In genomic region chr5:34926318-34926888, GRCh38 we compare ENCODE assay signal across 18 cellular contexts.
"Had no signal": no experiment of that assay in that cellular context is flagged by ENCODE, and none has a peak within 500 bp of the region (broad histone marks: within the 10 kb centered on the region; RNA-seq: fewer than 3 reads in every experiment).

No MANE protein-coding gene starts in this region.

- H3K27me3 Mint-ChIP-seq: activated B cell treated with CpG ODN at 0.5 μM for 24 hours, memory B cell, progenitor cell of endocrine pancreas had no signal

- H3K27me3 ChIP-seq: neural progenitor cell, right atrium auricular region had no signal

- H3K9ac ChIP-seq: neural progenitor cell had no signal

- H2AFZ ChIP-seq: neural progenitor cell had no signal

- H3K9me3 ChIP-seq: right atrium auricular region had no signal

- H3K4me3 ChIP-seq: neural progenitor cell, right atrium auricular region had no signal

- DNase-seq: activated B cell treated with CpG ODN at 0.5 μM for 24 hours; activated CD4-positive, alpha-beta T cell treated with anti-CD3 and anti-CD28 coated beads for 48 hours; activated effector memory CD4-positive, alpha-beta T cell treated with Interleukin-2 at 50 U/mL for 16 hours; activated T-cell treated with anti-CD3 and anti-CD28 coated beads for 4 hours; anterior cingulate cortex; caudate nucleus; stimulated activated CD4-positive, alpha-beta T cell treated with anti-CD3 and anti-CD28 coated beads, Interleukin-12 subunit alpha, Interleukin-12 subunit beta, amount 100 ng/mL, for 4 hours; stimulated activated CD4-positive, alpha-beta T cell treated with anti-CD3 and anti-CD28 coated beads, Interleukin-1b, Interleukin-23, amount 100 ng/mL, for 48 hours; stimulated activated CD8-positive, alpha-beta memory T cell treated with anti-CD3 and anti-CD28 coated beads, Interleukin-4, amount 100 ng/mL, for 48 hours; stimulated activated naive CD4-positive, alpha-beta T cell; trophoblast cell had no signal

- H3K4me2 ChIP-seq: neural progenitor cell had no signal

- H3K27ac ChIP-seq: neural progenitor cell, right atrium auricular region had no signal

- H3K4me3 Mint-ChIP-seq: activated B cell treated with CpG ODN at 0.5 μM for 24 hours; brain; memory B cell; neural progenitor cell; T-helper 2 cell treated with Interferon-gamma antibody and Interleukin-4, amounts not matched to agents 5 μg/mL and 100 μg/mL, for 36 hours had no signal

- H3K27ac Mint-ChIP-seq: activated B cell treated with CpG ODN at 0.5 μM for 24 hours, brain, memory B cell, neural progenitor cell, progenitor cell of endocrine pancreas had no signal

- H3K9me3 Mint-ChIP-seq: activated B cell treated with CpG ODN at 0.5 μM for 24 hours; memory B cell; neural progenitor cell; T-helper 2 cell treated with Interferon-gamma antibody and Interleukin-4, amounts not matched to agents 5 μg/mL and 100 μg/mL, for 36 hours had no signal

- FAIRE-seq: TTC549 had no signal
